8 cellular contexts compared by ENCODE assay signal in the genomic region with DNA sequence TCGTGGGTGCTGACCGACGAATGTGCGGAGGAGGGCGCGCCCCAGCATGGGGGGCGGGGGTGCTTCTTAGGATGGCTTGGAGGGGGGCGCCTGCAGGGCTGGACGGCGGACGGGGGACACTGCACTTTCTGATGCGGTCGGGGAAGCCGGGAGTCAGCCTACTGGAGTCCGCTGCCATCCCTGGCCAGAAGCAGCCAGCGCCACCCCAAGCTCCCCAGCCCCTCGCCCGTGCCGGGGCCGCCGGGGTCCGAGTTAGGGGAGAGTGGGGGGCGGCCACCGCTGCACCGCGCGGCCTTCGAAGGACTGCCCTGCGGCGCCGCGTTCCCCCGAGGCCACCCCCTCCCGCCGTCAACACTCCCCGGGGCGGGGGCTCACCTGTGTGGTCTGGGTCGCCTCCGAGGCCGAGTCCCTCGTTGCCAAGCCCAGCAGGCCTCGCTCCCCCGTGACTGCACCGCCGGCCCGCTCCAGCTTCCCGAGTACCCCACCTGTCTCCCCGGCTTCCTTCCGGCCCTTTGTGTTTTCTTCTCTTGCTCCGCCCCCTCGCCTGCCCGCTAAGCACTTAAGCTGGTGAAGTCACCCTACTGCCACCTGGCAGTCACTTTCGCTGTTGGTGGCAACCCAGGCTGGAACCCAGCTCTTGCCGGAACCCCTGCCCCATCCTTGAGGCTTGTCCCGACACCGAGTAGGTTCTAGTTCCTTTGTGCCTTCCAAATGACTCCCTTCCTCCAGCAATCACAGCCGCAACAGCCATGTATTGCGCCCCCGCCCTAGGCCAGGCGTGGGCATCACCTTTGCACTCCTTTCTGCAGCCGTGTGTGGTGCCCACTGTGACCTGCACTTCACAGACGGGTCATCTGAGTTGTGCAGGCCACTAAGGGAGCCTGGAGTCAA. TPM values are rescaled to one million over a fixed set of nuclear protein-coding genes. Genes with fewer than 3 reads are reported as not detected.
DNase-seq lines count a peak whose midpoint lies in the region; ATAC-seq and TF ChIP-seq lines count a peak whose summit lies in the region.

Gene OCIAD2 (minus strand): TSS at position 492 of the 891 bp plus-strand sequence. CDS start 2,225 bp downstream, outside the sequence.

- H3K4me3 ChIP-seq in left lung: peak within 1 kb of the TSS; percentile 52 to 57

- DNase-seq in SKM-1 treated with dmso at 0.1 percent for 144 hours (lab: John Stamatoyannopoulos, UW; ENCODE audit: unreplicated experiment) (peak; percentile 52), SKM-1 (lab: John Stamatoyannopoulos, UW; ENCODE audit: unreplicated experiment) (no peak), NCI-H2081 (lab: John Stamatoyannopoulos, UW) (peak; percentile 96 to 97), cerebellum (ENCODE audit: low spot score) (peak; percentile 48), left lung (peak; percentile 84 to 89)
- peak; percentile 56 to 69 (median 69) for DNase-seq in stimulated activated CD4-positive, alpha-beta T cell treated with anti-CD3 and anti-CD28 coated beads, TNF-alpha, amount 100 ng/mL, for 48 hours (ENCODE audit: low read depth in 3 of 3)

- H3K27ac ChIP-seq in left lung: peak within 1 kb of the TSS in 1 of 2 donors; percentile 53

- ATAC-seq in HG03025 (IDR thresholded peaks at IDR 0.05; ENCODE audit: low FRiP score, unreplicated experiment) (peak; percentile 95), left lung (peak; percentile 83)
- ATAC-seq in activated CD4-positive, CD25-positive, alpha-beta regulatory T cell treated with anti-CD3 and anti-CD28 coated beads, Interleukin-2, amount 50 U/mL, for 24 hours: peak; percentile 52 to 62

- no peak for TF ChIP-seq CTCF in left lung (IDR thresholded peaks at IDR 0.05)

- H3K9me3 ChIP-seq in left lung: no peaks in the 10 kb centered on the region

- peaks cover 0 to 6% of the 10 kb centered on the region in 2 donors for H3K36me3 ChIP-seq in left lung

- intact Hi-C loops in left lung (cut with DNase I): no loop called here

- no peaks in the 10 kb centered on the region for H3K27me3 ChIP-seq in left lung

- peaks cover 0 to 8% of the 10 kb centered on the region in 2 donors for H3K4me1 ChIP-seq in left lung

RNA-seq across cellular contexts. Expression of gene OCIAD2, which starts in this region (rescaled TPM):
- total RNA-seq in cerebellum (19.9 TPM), left lung (10 to 100 TPM; 37.2 to 82.2 TPM)
